Comparison of ENCODE assay signal across 17 cellular contexts in the genomic region with DNA sequence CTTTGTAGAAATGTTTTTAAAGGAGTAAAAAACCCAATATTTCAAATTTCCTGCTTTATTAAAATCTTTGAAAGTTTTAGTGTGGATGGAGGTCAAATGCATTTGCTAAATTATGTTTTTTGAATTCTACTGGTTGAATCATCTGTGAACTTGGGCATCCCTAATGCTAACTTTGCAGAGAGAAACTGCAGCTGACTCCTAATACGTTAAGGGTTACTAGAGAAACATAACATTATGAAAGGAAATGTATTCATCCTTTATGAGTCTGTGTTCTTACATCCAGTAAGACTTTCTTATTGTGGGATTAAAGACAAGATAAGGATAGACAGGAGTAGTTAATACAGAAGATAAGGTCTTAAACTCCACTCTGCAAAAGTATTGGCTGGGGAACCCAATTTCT.
"Had no signal": no experiment of that assay in that cellular context is flagged by ENCODE, and none has a peak within 500 bp of the region (broad histone marks: within the 10 kb centered on the region; RNA-seq: fewer than 3 reads in every experiment).

No MANE protein-coding gene starts in this region.

- H3K36me3 Mint-ChIP-seq: type B pancreatic cell had no signal

- H3K4me3 ChIP-seq: cardiac muscle cell, dorsolateral prefrontal cortex, skin epidermis had no signal

- H3K9me3 Mint-ChIP-seq: activated CD4-positive, alpha-beta T cell treated with anti-CD3 and anti-CD28 coated beads, Interleukin-2, amount 10 ng/mL, durations not matched to agents 24 days and 14 days; activated CD8-positive, alpha-beta T cell treated with anti-CD3 and anti-CD28 coated beads for 36 hours; activated T-cell treated with anti-CD3 and anti-CD28 coated beads, Interleukin-2, amount 50 U/mL, for 24 hours; activated T-helper 2 cell treated with anti-CD3 and anti-CD28 coated beads, Interferon-gamma antibody, Interleukin-2, Interleukin-4, amounts not matched to agents 10 μg/mL and 5 μg/mL and 100 μg/mL, durations not matched to agents 14 hours and 24 hours and 36 hours; neural crest cell; stimulated activated naive CD8-positive, alpha-beta T cell treated with anti-CD3 and anti-CD28 coated beads, Interleukin-15, amount 100 ng/mL, for 72 hours; type B pancreatic cell had no signal

- H3K27ac Mint-ChIP-seq: activated CD4-positive, alpha-beta T cell treated with anti-CD3 and anti-CD28 coated beads, Interleukin-2, amount 10 ng/mL, durations not matched to agents 24 days and 14 days; activated CD8-positive, alpha-beta T cell treated with anti-CD3 and anti-CD28 coated beads for 36 hours; activated T-cell treated with anti-CD3 and anti-CD28 coated beads, Interleukin-2, amount 50 U/mL, for 24 hours; activated T-helper 2 cell treated with anti-CD3 and anti-CD28 coated beads, Interferon-gamma antibody, Interleukin-2, Interleukin-4, amounts not matched to agents 10 μg/mL and 5 μg/mL and 100 μg/mL, durations not matched to agents 14 hours and 24 hours and 36 hours; type B pancreatic cell had no signal

- ATAC-seq: activated CD8-positive, alpha-beta T cell treated with anti-CD3 and anti-CD28 coated beads for 36 hours; left lobe of liver had no signal

- DNase-seq: activated CD4-positive, alpha-beta T cell treated with anti-CD3 and anti-CD28 coated beads, Interleukin-2, amount 10 ng/mL, durations not matched to agents 24 days and 14 days; activated CD8-positive, alpha-beta T cell treated with anti-CD3 and anti-CD28 coated beads for 36 hours; activated naive CD4-positive, alpha-beta T cell treated with Interleukin-2 at 50 U/mL for 16 hours; activated T-cell treated with anti-CD3 and anti-CD28 coated beads, Interleukin-2, amount 50 U/mL, for 24 hours; dorsolateral prefrontal cortex; kidney; mammary epithelial cell; stimulated activated CD4-positive, alpha-beta T cell treated with anti-CD3 and anti-CD28 coated beads, Interleukin-15, amount 100 ng/mL, for 24 hours; stimulated activated CD4-positive, alpha-beta T cell treated with anti-CD3 and anti-CD28 coated beads, Interleukin-2, amount 100 ng/mL, for 48 hours; stimulated activated naive CD8-positive, alpha-beta T cell treated with anti-CD3 and anti-CD28 coated beads, Interleukin-15, amount 100 ng/mL, for 72 hours; T1000 had no signal

- H3K4me3 Mint-ChIP-seq: activated CD4-positive, alpha-beta T cell treated with anti-CD3 and anti-CD28 coated beads, Interleukin-2, amount 10 ng/mL, durations not matched to agents 24 days and 14 days; activated CD8-positive, alpha-beta T cell treated with anti-CD3 and anti-CD28 coated beads for 36 hours; activated T-cell treated with anti-CD3 and anti-CD28 coated beads, Interleukin-2, amount 50 U/mL, for 24 hours; neural crest cell; stimulated activated naive CD8-positive, alpha-beta T cell treated with anti-CD3 and anti-CD28 coated beads, Interleukin-15, amount 100 ng/mL, for 72 hours had no signal
